ENCODE assay signal across 8 cellular contexts in genomic region chr19:45607071-45608029, GRCh38.
DNase-seq lines count a peak whose midpoint lies in the region; ATAC-seq and TF ChIP-seq lines count a peak whose summit lies in the region.

No MANE protein-coding gene starts in this region.

- H3K9me3 ChIP-seq in iPS DF 6.9 (ENCODE audit: control insufficient read depth, insufficient read depth, low read length): no peaks in the 10 kb centered on the region

- H3K4me3 Mint-ChIP-seq in T-helper 1 cell treated with Interleukin-12 subunit alpha and Interleukin-12 subunit beta and Interleukin-4 antibody, amounts not matched to agents 30 μg/mL and 1 μg/mL, for 36 hours: no peak overlapping the region

- WGBS in iPS DF 6.9 (ENCODE audit: insufficient coverage, insufficient read length): no CpG with 5 or more reads among the region's 28 CpGs

- H3K27me3 Mint-ChIP-seq in T-helper 1 cell treated with Interleukin-12 subunit alpha and Interleukin-12 subunit beta and Interleukin-4 antibody, amounts not matched to agents 30 μg/mL and 1 μg/mL, for 36 hours (ENCODE audit: low read depth): peaks cover 12% of the 10 kb centered on the region

- H3K27me3 ChIP-seq in brain microvascular endothelial cell (replicated peaks) (peaks cover 2% of the 10 kb centered on the region), iPS DF 6.9 (ENCODE audit: control insufficient read depth, insufficient read depth, low read length) (peaks cover 3% of the 10 kb centered on the region; the same call in 1 of the 2 replicates)

- DNase-seq in DMS153 treated with DMSO at 0.1 percent for 48 hours (lab: John Stamatoyannopoulos, UW; ENCODE audit: unreplicated experiment) (peak; percentile 14), Kasumi-1 (lab: John Stamatoyannopoulos, UW) (peak; percentile 22 to 28), brain microvascular endothelial cell (peak; percentile 59), iPS DF 6.9 (ENCODE audit: low read depth, low spot score) (peak; percentile 71), retina (peak; percentile 88)

- H3K4me1 Mint-ChIP-seq in T-helper 1 cell treated with Interleukin-12 subunit alpha and Interleukin-12 subunit beta and Interleukin-4 antibody, amounts not matched to agents 30 μg/mL and 1 μg/mL, for 36 hours (ENCODE audit: low read depth): peaks cover 9% of the 10 kb centered on the region

- peak overlapping the region; percentile 78 for H3K27ac Mint-ChIP-seq in T-helper 1 cell treated with Interleukin-12 subunit alpha and Interleukin-12 subunit beta and Interleukin-4 antibody, amounts not matched to agents 30 μg/mL and 1 μg/mL, for 36 hours

- no peaks in the 10 kb centered on the region for H3K4me1 ChIP-seq in iPS DF 6.9 (ENCODE audit: control insufficient read depth, insufficient read depth, low read length)

- peak; percentile 92 for TF ChIP-seq CTCF in brain microvascular endothelial cell (IDR thresholded peaks at IDR 0.05; ENCODE audit: low read depth, low read length, missing control alignments)

- peak overlapping the region; percentile 43 for H3K4me3 ChIP-seq in brain microvascular endothelial cell (ENCODE audit: low read depth, low read length)
- H3K4me3 ChIP-seq in iPS DF 6.9 (ENCODE audit: low read length): peak overlapping the region; percentile 43; the same call in 1 of the 2 replicates

- H3K9me3 Mint-ChIP-seq in T-helper 1 cell treated with Interleukin-12 subunit alpha and Interleukin-12 subunit beta and Interleukin-4 antibody, amounts not matched to agents 30 μg/mL and 1 μg/mL, for 36 hours: peaks cover 6% of the 10 kb centered on the region

- H3K27ac ChIP-seq in brain microvascular endothelial cell: no peak overlapping the region
- no peak overlapping the region for H3K27ac ChIP-seq in iPS DF 6.9 (ENCODE audit: low read length)

- H3K36me3 ChIP-seq in brain microvascular endothelial cell (replicated peaks) (peaks cover 24% of the 10 kb centered on the region), iPS DF 6.9 (ENCODE audit: control insufficient read depth, insufficient read depth, low read length) (no peaks in the 10 kb centered on the region)

- in situ Hi-C loops in brain microvascular endothelial cell (cut with HindIII; ENCODE audit: low pct_ligation_motif_present, low sequenced_read_pairs): no loop called here

- peaks cover 26% of the 10 kb centered on the region for H3K36me3 Mint-ChIP-seq in T-helper 1 cell treated with Interleukin-12 subunit alpha and Interleukin-12 subunit beta and Interleukin-4 antibody, amounts not matched to agents 30 μg/mL and 1 μg/mL, for 36 hours (ENCODE audit: low read depth)

- ATAC-seq in HG02571 (IDR thresholded peaks at IDR 0.05; ENCODE audit: unreplicated experiment) (no peak), GM21528 (IDR thresholded peaks at IDR 0.05; ENCODE audit: low FRiP score, unreplicated experiment) (no peak)

Comparison
In these comparisons a context has a peak if more than half of its experiments do, and no peak if none do; other contexts are left out.
1. DNase-seq: peak in every context shown above with its lines; median percentile 88 in retina; 71 in iPS DF 6.9; 59 in brain microvascular endothelial cell; 25 in Kasumi-1; 14 in DMS153 treated with DMSO at 0.1 percent for 48 hours.